ENCODE assay signal across 8 cellular contexts in genomic region chr7:55534262-55534915, GRCh38. TPM values are rescaled to one million over a fixed set of nuclear protein-coding genes. Genes with fewer than 3 reads are reported as not detected.
DNase-seq lines count a peak whose midpoint lies in the region; ATAC-seq and TF ChIP-seq lines count a peak whose summit lies in the region.

No MANE protein-coding gene starts in this region.

- H3K4me2 ChIP-seq in SU-DHL-6 (ENCODE audit: low read depth, low read length, poor library complexity, severe bottlenecking) (peak overlapping the region; percentile 68), mesenchymal stem cell (ENCODE audit: low read length, poor library complexity, severe bottlenecking) (no peak overlapping the region)

- H3K9ac ChIP-seq in SU-DHL-6 (ENCODE audit: low read length) (peak overlapping the region; percentile 49), mesenchymal stem cell (ENCODE audit: low read length) (peak overlapping the region; percentile 36)

- peaks cover 27% of the 10 kb centered on the region for H4K20me1 ChIP-seq in SU-DHL-6 (ENCODE audit: low read depth, low read length)

- H2AK5ac ChIP-seq in mesenchymal stem cell (ENCODE audit: low read length, severe bottlenecking) = peak overlapping the region; percentile 3

- H2AFZ ChIP-seq in SU-DHL-6 (ENCODE audit: low read depth, low read length, severe bottlenecking) = no peak overlapping the region
- H2AFZ ChIP-seq in mesenchymal stem cell (ENCODE audit: low read depth, low read length) = no peak overlapping the region

- H3K79me1 ChIP-seq in mesenchymal stem cell (replicated peaks; ENCODE audit: low read length, poor library complexity, severe bottlenecking) = peaks cover 4% of the 10 kb centered on the region

- no peak overlapping the region for H3K14ac ChIP-seq in mesenchymal stem cell (ENCODE audit: low read length in 2 of 2)

- H3K9me3 ChIP-seq in SU-DHL-6 (ENCODE audit: insufficient read depth, low read length) (no peaks in the 10 kb centered on the region), mesenchymal stem cell (ENCODE audit: control insufficient read depth, low read length) (no peaks in the 10 kb centered on the region)

- ATAC-seq in HG03342 (IDR thresholded peaks at IDR 0.05; ENCODE audit: unreplicated experiment) = peak; percentile 67
- peak; percentile 76 for ATAC-seq in stimulated activated naive CD8-positive, alpha-beta T cell treated with anti-CD3 and anti-CD28 coated beads, Interleukin-15, Interleukin-2, amounts not matched to agents 100 U/mL and 50 U/mL, for 24 hours

- DNase-seq in AG08395 (ENCODE audit: low spot score) = peak; percentile 76
- DNase-seq in GM19240 (ENCODE audit: insufficient read length, low spot score) = peak; percentile 70
- DNase-seq in amniotic epithelial cell (ENCODE audit: low read depth) = peak; percentile 30
- DNase-seq in mesenchymal stem cell = peak; percentile 78
- peak; percentile 77 for DNase-seq in stimulated activated naive CD8-positive, alpha-beta T cell treated with anti-CD3 and anti-CD28 coated beads, Interleukin-15, Interleukin-2, amounts not matched to agents 100 U/mL and 50 U/mL, for 24 hours
- DNase-seq in DMS153 (lab: John Stamatoyannopoulos, UW) = no peak

- H3K79me2 ChIP-seq in SU-DHL-6 (ENCODE audit: insufficient read depth, low read length) = peaks cover 62% of the 10 kb centered on the region

- H3K4me3 ChIP-seq in SU-DHL-6 (ENCODE audit: insufficient read depth, low read length, poor library complexity, severe bottlenecking) (no peak overlapping the region), mesenchymal stem cell (ENCODE audit: insufficient read depth in 1 of 2, low read depth in 1 of 2, low read length in 2 of 2) (peak overlapping the region in 1 of 2 experiments; percentile 16)

- H3K23ac ChIP-seq in mesenchymal stem cell (ENCODE audit: low read length in 2 of 2) = peak overlapping the region in 1 of 2 experiments; percentile 32

- H4K8ac ChIP-seq in mesenchymal stem cell (ENCODE audit: low read length) = no peak overlapping the region

- H3K9me2 ChIP-seq in SU-DHL-6 (replicated peaks; ENCODE audit: insufficient read depth, low read length) = no peaks in the 10 kb centered on the region

- H2BK5ac ChIP-seq in mesenchymal stem cell (ENCODE audit: low read depth, low read length, poor library complexity, severe bottlenecking) = no peak overlapping the region

- H3K36me3 ChIP-seq in SU-DHL-6 (ENCODE audit: low read length) = no peaks in the 10 kb centered on the region
- H3K36me3 ChIP-seq in mesenchymal stem cell (ENCODE audit: control insufficient read depth in 1 of 2, insufficient read depth in 2 of 2, low read depth in 1 of 2, low read length in 2 of 2) = peaks cover 3 to 7% of the 10 kb centered on the region in 2 experiments

- H4K91ac ChIP-seq in mesenchymal stem cell (ENCODE audit: low read length) = no peak overlapping the region

- H2BK120ac ChIP-seq in mesenchymal stem cell (ENCODE audit: low read depth, low read length) = no peak overlapping the region

- H2BK15ac ChIP-seq in mesenchymal stem cell (ENCODE audit: low read depth, poor library complexity, severe bottlenecking) = peak overlapping the region; percentile 45

- no peak overlapping the region for H3K4ac ChIP-seq in mesenchymal stem cell (ENCODE audit: low read depth in 1 of 2, low read length in 2 of 2)

- 41% methylated on average over 7 of the region's 8 CpGs for WGBS in mesenchymal stem cell

- peak overlapping the region in 1 of 2 experiments; percentile 74 for H2BK12ac ChIP-seq in mesenchymal stem cell (ENCODE audit: low read length in 2 of 2)

- no peak for TF ChIP-seq CTCF in SU-DHL-6 (IDR thresholded peaks at IDR 0.05; ENCODE audit: insufficient read depth, low read length, poor library complexity, severe bottlenecking)

- H3K27ac ChIP-seq in SU-DHL-6 (ENCODE audit: low read depth, low read length) (peak overlapping the region; percentile 95), mesenchymal stem cell (ENCODE audit: low read length, poor library complexity, severe bottlenecking) (peak overlapping the region; percentile 87)

- H3K27me3 ChIP-seq in SU-DHL-6 (ENCODE audit: low read length) (no peaks in the 10 kb centered on the region), mesenchymal stem cell (ENCODE audit: control insufficient read depth in 1 of 2, insufficient read depth in 1 of 2, low read length in 2 of 2) (no peaks in the 10 kb centered on the region)

- H3K4me1 ChIP-seq in mesenchymal stem cell (ENCODE audit: control insufficient read depth, insufficient read depth, low read depth, low read length) = peaks cover 49% of the 10 kb centered on the region

- peaks cover 39% of the 10 kb centered on the region for H3F3A ChIP-seq in SU-DHL-6 (ENCODE audit: insufficient read depth)

- H3K18ac ChIP-seq in mesenchymal stem cell (ENCODE audit: low read depth in 1 of 2, low read length in 2 of 2) = peak overlapping the region in 1 of 2 experiments; percentile 37

RNA-seq across cellular contexts. Expression of gene VOPP1, which starts 37.9 kb away (rescaled TPM):
- polyA plus RNA-seq in mesenchymal stem cell (2013, experiment 1 of 2) = 37.0 TPM
- 37.8 TPM for polyA plus RNA-seq in mesenchymal stem cell (2013, experiment 2 of 2)
